8 cellular contexts compared by ENCODE assay signal in the genomic region with DNA sequence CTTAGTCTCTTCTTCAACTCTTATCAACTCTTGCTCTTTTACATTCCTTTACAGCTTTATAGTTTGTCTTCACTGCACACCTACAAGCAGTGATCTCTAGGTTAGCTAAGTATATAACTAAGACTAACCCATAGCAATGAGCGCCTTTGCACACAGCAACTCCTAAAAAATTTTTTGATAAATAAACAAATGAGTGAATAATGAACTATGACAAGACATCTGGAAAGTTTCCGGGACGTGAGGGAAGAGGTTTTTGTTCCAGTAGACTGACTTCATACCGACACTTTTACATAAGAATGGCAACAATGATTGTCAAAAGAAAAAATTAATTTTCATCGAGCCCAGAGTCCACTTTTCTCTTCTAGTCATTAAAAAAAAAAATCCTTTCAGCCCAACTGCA.
A peak's percentile ranks its signal among the peaks of the same experiment; 100 is the strongest.
DNase-seq lines count a peak whose midpoint lies in the region; ATAC-seq and TF ChIP-seq lines count a peak whose summit lies in the region.

No MANE protein-coding gene starts in this region.

- no peaks in the 10 kb centered on the region for H3K36me3 ChIP-seq in SK-N-SH (replicated peaks in 1 of 2; ENCODE audit: control insufficient read depth in 1 of 2, insufficient read depth in 2 of 2, low read length in 1 of 2)

- H3K27me3 ChIP-seq in SK-N-SH (ENCODE audit: insufficient read depth) = no peaks in the 10 kb centered on the region

- H3K4me2 ChIP-seq in SK-N-SH = peak overlapping the region; percentile 79

- DNase-seq in G401 (ENCODE audit: low spot score) = peak; percentile 8
- DNase-seq in SK-N-SH = no peak
- peak; percentile 58 for DNase-seq in fibroblast of mammary gland (ENCODE audit: low read depth)
- peak; percentile 3 for DNase-seq in renal cortical epithelial cell (ENCODE audit: low read depth)
- no peak for DNase-seq in NCI-H345 (lab: John Stamatoyannopoulos, UW)
- no peak for DNase-seq in NCI-H128 (lab: John Stamatoyannopoulos, UW; ENCODE audit: unreplicated experiment)
- no peak for DNase-seq in D341Med (ENCODE audit: low spot score)

- H3K9me3 ChIP-seq in SK-N-SH = no peaks in the 10 kb centered on the region

- H3K4me1 ChIP-seq in SK-N-SH (ENCODE audit: control insufficient read depth in 1 of 2, insufficient read depth in 2 of 2, low read depth in 1 of 2, low read length in 1 of 2) = peaks cover 2 to 11% of the 10 kb centered on the region in 2 experiments; a peak in 3 of 4 replicates

- no peaks in the 10 kb centered on the region for H4K20me1 ChIP-seq in SK-N-SH (ENCODE audit: insufficient read depth)

- peak overlapping the region; percentile 71 for H3K9ac ChIP-seq in SK-N-SH

- peaks cover 32% of the 10 kb centered on the region for H3K79me2 ChIP-seq in SK-N-SH (ENCODE audit: insufficient read depth)

- H3F3A ChIP-seq in SK-N-SH (replicated peaks; ENCODE audit: insufficient read depth) = peaks cover 23% of the 10 kb centered on the region

- WGBS in SK-N-SH (ENCODE audit: low lambda C conversion rate) = 2% methylated on average over 5 of the region's 5 CpGs

- H2AFZ ChIP-seq in SK-N-SH (ENCODE audit: low read depth) = peak overlapping the region; percentile 100

- H3K4me3 ChIP-seq in SK-N-SH (ENCODE audit: low read depth in 2 of 2, low read length in 1 of 2) (peak overlapping the region; percentile 66 to 83), fibroblast of mammary gland (ENCODE audit: control insufficient read depth, low read depth, low read length) (peak overlapping the region; percentile 74)

- no peak for TF ChIP-seq CTCF in SK-N-SH (IDR thresholded peaks at IDR 0.05)
- no peak for TF ChIP-seq CTCF in fibroblast of mammary gland (conservative IDR thresholded peaks at IDR 0.05; ENCODE audit: control insufficient read depth, insufficient read depth, low read depth, low read length)

- POLR2A ChIA-PET in SK-N-SH (lab: Yijun Ruan, JAX) = interaction anchor here (1.1 to 1.6 kb wide), 2 partner anchors 14 to 132 kb away, joined by 5 to 13 read pairs; a partner anchor contains a TSS

- in situ Hi-C loops in G401 (cut with HindIII; ENCODE audit: low sequenced_read_pairs) = no loop called here

- H3K27ac ChIP-seq in SK-N-SH (ENCODE audit: low read depth in 2 of 2, low read length in 1 of 2) = peak overlapping the region; percentile 77 to 95

- TF ChIP-seq RAD21 in SK-N-SH (IDR thresholded peaks at IDR 0.05; ENCODE audit: low read length) = no peak

- TF ChIP-seq EP300 in SK-N-SH (IDR thresholded peaks at IDR 0.05; ENCODE audit: borderline replicate concordance in 1 of 2, low read depth in 1 of 2, low read length in 1 of 2) = no peak

- ATAC-seq in HG03025 (IDR thresholded peaks at IDR 0.05; ENCODE audit: low FRiP score, unreplicated experiment) = no peak

- CTCF ChIA-PET in SK-N-SH (lab: Yijun Ruan, JAX) = interaction anchor here (0.8 to 2.0 kb wide), 14 partner anchors 8 to 149 kb away, joined by 3 to 11 read pairs (median 4); a partner anchor contains a TSS

- H3K9me2 ChIP-seq in SK-N-SH = no peaks in the 10 kb centered on the region

TF ChIP-seq in SK-N-SH, 30 proteins besides CTCF, POLR2A, EP300 and RAD21:
- TF ChIP-seq EZH2phosphoT487 (IDR thresholded peaks at IDR 0.05; ENCODE audit: borderline replicate concordance, low read depth) (no peak), TCF12 (IDR thresholded peaks at IDR 0.05) (peak; percentile 23; the same call in 1 of the 2 replicates)
- TF ChIP-seq, protein P1, sequence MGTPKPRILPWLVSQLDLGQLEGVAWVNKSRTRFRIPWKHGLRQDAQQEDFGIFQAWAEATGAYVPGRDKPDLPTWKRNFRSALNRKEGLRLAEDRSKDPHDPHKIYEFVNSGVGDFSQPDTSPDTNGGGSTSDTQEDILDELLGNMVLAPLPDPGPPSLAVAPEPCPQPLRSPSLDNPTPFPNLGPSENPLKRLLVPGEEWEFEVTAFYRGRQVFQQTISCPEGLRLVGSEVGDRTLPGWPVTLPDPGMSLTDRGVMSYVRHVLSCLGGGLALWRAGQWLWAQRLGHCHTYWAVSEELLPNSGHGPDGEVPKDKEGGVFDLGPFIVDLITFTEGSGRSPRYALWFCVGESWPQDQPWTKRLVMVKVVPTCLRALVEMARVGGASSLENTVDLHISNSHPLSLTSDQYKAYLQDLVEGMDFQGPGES (IDR thresholded peaks at IDR 0.05; ENCODE audit: low read depth, low read length) = no peak

Comparison
In these comparisons a context has a peak if more than half of its experiments do, and no peak if none do; other contexts are left out.
1. DNase-seq: peak in G401 (single experiment), fibroblast of mammary gland (single experiment) and renal cortical epithelial cell (single experiment); none in SK-N-SH (single experiment), NCI-H345 (single experiment), NCI-H128 (single experiment) and D341Med (single experiment).